Comparison of ENCODE assay signal across 2 cellular contexts in the genomic region with DNA sequence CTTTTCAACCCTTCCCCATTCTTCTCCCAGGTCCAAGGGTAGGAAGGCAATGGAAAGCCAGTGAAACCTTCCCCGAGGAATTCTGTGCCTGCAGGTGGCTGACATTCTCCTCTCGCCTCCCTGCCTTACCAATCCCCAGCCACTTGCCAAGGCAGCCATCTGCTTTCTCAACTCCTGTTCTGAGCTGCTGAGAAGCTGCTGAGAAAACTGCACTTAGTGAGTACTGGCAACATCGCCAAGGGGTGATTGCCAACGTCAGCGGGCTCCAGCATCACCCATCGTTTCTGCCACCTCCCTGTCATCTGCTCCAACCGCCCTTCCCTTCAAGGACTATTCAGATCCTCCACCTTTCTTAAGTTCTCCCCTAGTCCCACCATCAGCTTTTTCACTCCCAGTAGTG.
TF ChIP-seq lines count a peak whose summit lies in the region.

No MANE protein-coding gene starts in this region.

TF ChIP-seq in H1, 55 proteins besides CTCF, POLR2A, EP300 and RAD21 (continued from another document):
- no peak for TF ChIP-seq KDM1A (IDR thresholded peaks at IDR 0.05; ENCODE audit: borderline replicate concordance, low read length)
- TF ChIP-seq PHF8 (conservative IDR thresholded peaks at IDR 0.05; ENCODE audit: low read depth, low read length), result no peak
- TF ChIP-seq ZNF274 (IDR thresholded peaks at IDR 0.05; ENCODE audit: borderline replicate concordance, extremely low read depth, low read length), result no peak
- TF ChIP-seq SP1 (IDR thresholded peaks at IDR 0.05; ENCODE audit: low read depth, low read length), result no peak
- no peak for TF ChIP-seq JUN (IDR thresholded peaks at IDR 0.05; ENCODE audit: low read depth, low read length)
TF ChIP-seq in H1: peak in this region for 0.

TF ChIP-seq in GM23338, 12 proteins besides CTCF, POLR2A, EP300 and RAD21 (continued from another document):
- TF ChIP-seq, protein P1, sequence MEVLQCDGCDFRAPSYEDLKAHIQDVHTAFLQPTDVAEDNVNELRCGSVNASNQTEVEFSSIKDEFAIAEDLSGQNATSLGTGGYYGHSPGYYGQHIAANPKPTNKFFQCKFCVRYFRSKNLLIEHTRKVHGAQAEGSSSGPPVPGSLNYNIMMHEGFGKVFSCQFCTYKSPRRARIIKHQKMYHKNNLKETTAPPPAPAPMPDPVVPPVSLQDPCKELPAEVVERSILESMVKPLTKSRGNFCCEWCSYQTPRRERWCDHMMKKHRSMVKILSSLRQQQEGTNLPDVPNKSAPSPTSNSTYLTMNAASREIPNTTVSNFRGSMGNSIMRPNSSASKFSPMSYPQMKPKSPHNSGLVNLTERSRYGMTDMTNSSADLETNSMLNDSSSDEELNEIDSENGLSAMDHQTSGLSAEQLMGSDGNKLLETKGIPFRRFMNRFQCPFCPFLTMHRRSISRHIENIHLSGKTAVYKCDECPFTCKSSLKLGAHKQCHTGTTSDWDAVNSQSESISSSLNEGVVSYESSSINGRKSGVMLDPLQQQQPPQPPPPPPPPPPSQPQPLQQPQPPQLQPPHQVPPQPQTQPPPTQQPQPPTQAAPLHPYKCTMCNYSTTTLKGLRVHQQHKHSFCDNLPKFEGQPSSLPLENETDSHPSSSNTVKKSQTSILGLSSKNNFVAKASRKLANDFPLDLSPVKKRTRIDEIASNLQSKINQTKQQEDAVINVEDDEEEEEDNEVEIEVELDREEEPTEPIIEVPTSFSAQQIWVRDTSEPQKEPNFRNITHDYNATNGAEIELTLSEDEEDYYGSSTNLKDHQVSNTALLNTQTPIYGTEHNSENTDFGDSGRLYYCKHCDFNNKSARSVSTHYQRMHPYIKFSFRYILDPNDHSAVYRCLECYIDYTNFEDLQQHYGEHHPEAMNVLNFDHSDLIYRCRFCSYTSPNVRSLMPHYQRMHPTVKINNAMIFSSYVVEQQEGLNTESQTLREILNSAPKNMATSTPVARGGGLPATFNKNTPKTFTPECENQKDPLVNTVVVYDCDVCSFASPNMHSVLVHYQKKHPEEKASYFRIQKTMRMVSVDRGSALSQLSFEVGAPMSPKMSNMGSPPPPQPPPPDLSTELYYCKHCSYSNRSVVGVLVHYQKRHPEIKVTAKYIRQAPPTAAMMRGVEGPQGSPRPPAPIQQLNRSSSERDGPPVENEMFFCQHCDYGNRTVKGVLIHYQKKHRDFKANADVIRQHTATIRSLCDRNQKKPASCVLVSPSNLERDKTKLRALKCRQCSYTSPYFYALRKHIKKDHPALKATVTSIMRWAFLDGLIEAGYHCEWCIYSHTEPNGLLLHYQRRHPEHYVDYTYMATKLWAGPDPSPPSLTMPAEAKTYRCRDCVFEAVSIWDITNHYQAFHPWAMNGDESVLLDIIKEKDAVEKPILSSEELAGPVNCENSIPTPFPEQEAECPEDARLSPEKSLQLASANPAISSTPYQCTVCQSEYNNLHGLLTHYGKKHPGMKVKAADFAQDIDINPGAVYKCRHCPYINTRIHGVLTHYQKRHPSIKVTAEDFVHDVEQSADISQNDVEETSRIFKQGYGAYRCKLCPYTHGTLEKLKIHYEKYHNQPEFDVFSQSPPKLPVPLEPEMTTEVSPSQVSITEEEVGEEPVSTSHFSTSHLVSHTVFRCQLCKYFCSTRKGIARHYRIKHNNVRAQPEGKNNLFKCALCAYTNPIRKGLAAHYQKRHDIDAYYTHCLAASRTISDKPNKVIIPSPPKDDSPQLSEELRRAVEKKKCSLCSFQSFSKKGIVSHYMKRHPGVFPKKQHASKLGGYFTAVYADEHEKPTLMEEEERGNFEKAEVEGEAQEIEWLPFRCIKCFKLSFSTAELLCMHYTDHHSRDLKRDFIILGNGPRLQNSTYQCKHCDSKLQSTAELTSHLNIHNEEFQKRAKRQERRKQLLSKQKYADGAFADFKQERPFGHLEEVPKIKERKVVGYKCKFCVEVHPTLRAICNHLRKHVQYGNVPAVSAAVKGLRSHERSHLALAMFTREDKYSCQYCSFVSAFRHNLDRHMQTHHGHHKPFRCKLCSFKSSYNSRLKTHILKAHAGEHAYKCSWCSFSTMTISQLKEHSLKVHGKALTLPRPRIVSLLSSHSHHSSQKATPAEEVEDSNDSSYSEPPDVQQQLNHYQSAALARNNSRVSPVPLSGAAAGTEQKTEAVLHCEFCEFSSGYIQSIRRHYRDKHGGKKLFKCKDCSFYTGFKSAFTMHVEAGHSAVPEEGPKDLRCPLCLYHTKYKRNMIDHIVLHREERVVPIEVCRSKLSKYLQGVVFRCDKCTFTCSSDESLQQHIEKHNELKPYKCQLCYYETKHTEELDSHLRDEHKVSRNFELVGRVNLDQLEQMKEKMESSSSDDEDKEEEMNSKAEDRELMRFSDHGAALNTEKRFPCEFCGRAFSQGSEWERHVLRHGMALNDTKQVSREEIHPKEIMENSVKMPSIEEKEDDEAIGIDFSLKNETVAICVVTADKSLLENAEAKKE (CRISPR knock-in tag; IDR thresholded peaks at IDR 0.05), result no peak
- TF ChIP-seq NANOG (IDR thresholded peaks at IDR 0.05; ENCODE audit: borderline replicate concordance) (no peak), POLR2AphosphoS5 (IDR thresholded peaks at IDR 0.05; ENCODE audit: low read depth) (no peak)
